10 cellular contexts compared by ENCODE assay signal in genomic region chr2:10285191-10285577, GRCh38. TPM values are rescaled to one million over a fixed set of nuclear protein-coding genes. Genes with fewer than 3 reads are reported as not detected.
DNase-seq lines count a peak whose midpoint lies in the region; ATAC-seq and TF ChIP-seq lines count a peak whose summit lies in the region.
"Had no signal": no experiment of that assay in that cellular context is flagged by ENCODE, and none has a peak within 500 bp of the region (broad histone marks: within the 10 kb centered on the region; RNA-seq: fewer than 3 reads in every experiment).

No MANE protein-coding gene starts in this region.

- H3K36me3 Mint-ChIP-seq in activated CD8-positive, alpha-beta T cell treated with anti-CD3 and anti-CD28 coated beads, Interleukin-2, amount 10 ng/mL, durations not matched to agents 7 days and 5 days (ENCODE audit: low read depth): no peaks in the 10 kb centered on the region

- H3K9me3 ChIP-seq in liver (ENCODE audit: control insufficient read depth in 4 of 4, low read length in 3 of 4): no peaks in the 10 kb centered on the region

- H4K8ac ChIP-seq in mesendoderm (ENCODE audit: low read depth, low read length): no peak overlapping the region

- no peak overlapping the region for H3K56ac ChIP-seq in mesendoderm (ENCODE audit: low read length)

- no peaks in the 10 kb centered on the region for H3K9me3 Mint-ChIP-seq in activated CD8-positive, alpha-beta T cell treated with anti-CD3 and anti-CD28 coated beads, Interleukin-2, amount 10 ng/mL, durations not matched to agents 7 days and 5 days (ENCODE audit: insufficient read depth)

- ATAC-seq in activated CD8-positive, alpha-beta T cell treated with anti-CD3 and anti-CD28 coated beads, Interleukin-2, amount 10 ng/mL, durations not matched to agents 7 days and 5 days: no peak
- ATAC-seq in GM19351 (IDR thresholded peaks at IDR 0.05; ENCODE audit: unreplicated experiment): no peak

- CTCF ChIA-PET in RWPE1 (lab: Yijun Ruan, JAX): interaction anchor here (0.7 kb wide), 1 partner anchor 133 kb away, joined by 3 read pairs; no protein-coding TSS in a partner anchor
- CTCF ChIA-PET in activated CD8-positive, alpha-beta T cell treated with anti-CD3 and anti-CD28 coated beads, Interleukin-2, amount 10 ng/mL, durations not matched to agents 7 days and 5 days (lab: Charles Lee): interaction anchor here (3.2 kb wide), 1 partner anchor 124 kb away, joined by 12 read pairs; no protein-coding TSS in a partner anchor

- H3K79me2 ChIP-seq in mesendoderm (ENCODE audit: control insufficient read depth, insufficient read depth, low read length): no peaks in the 10 kb centered on the region

- H3K4me3 ChIP-seq in liver (ENCODE audit: low read depth in 1 of 3, low read length in 3 of 3) (no peak overlapping the region), mesendoderm (ENCODE audit: low read length) (no peak overlapping the region)

- no peak overlapping the region for H3K18ac ChIP-seq in mesendoderm (ENCODE audit: low read length)

- TF ChIP-seq CTCF in RWPE1 (conservative IDR thresholded peaks at IDR 0.05; ENCODE audit: low read depth) (no peak), liver (IDR thresholded peaks at IDR 0.05; ENCODE audit: low read depth, low read length, missing input control) (no peak)

- no peak overlapping the region for H3K4me2 ChIP-seq in mesendoderm (ENCODE audit: low read length)

- no peak overlapping the region for H3K27ac Mint-ChIP-seq in activated CD8-positive, alpha-beta T cell treated with anti-CD3 and anti-CD28 coated beads, Interleukin-2, amount 10 ng/mL, durations not matched to agents 7 days and 5 days

- DNase-seq in NCI-H1417 (lab: John Stamatoyannopoulos, UW): peak in 2 of 3 experiments; percentile 60 to 75
- DNase-seq in NCI-H1417 treated with DMSO at 0.1 percent for 48 hours (lab: John Stamatoyannopoulos, UW): no peak
- no peak for DNase-seq in RWPE1 (ENCODE audit: low spot score)
- DNase-seq in activated CD8-positive, alpha-beta T cell treated with anti-CD3 and anti-CD28 coated beads, Interleukin-2, amount 10 ng/mL, durations not matched to agents 7 days and 5 days: no peak
- DNase-seq in mesendoderm: no peak
- DNase-seq: stimulated activated CD4-positive, alpha-beta T cell treated with anti-CD3 and anti-CD28 coated beads, Interleukin-1b, Interleukin-23, amount 100 ng/mL, for 48 hours; T-helper 9 cell had no signal

- H2AK5ac ChIP-seq in mesendoderm (ENCODE audit: low read length): no peak overlapping the region

- H3K9ac ChIP-seq in liver (ENCODE audit: low read depth in 1 of 2, low read length in 2 of 2): no peak overlapping the region
- no peak overlapping the region for H3K9ac ChIP-seq in mesendoderm (ENCODE audit: low read length)

- H2BK5ac ChIP-seq in mesendoderm (ENCODE audit: low read length): no peak overlapping the region

- no peak for TF ChIP-seq RAD21 in liver (IDR thresholded peaks at IDR 0.05)

- no peak overlapping the region for H2BK120ac ChIP-seq in mesendoderm (ENCODE audit: low read depth, low read length)

- no peak overlapping the region for H3K4ac ChIP-seq in mesendoderm (ENCODE audit: low read depth, low read length)

- H3K4me1 ChIP-seq in liver (ENCODE audit: control insufficient read depth in 4 of 4, insufficient read depth in 4 of 4, low read length in 3 of 4): peaks cover 14 to 49% (median 39%) of the 10 kb centered on the region in 4 donors
- H3K4me1 ChIP-seq in mesendoderm (ENCODE audit: control insufficient read depth, low read depth, low read length): no peaks in the 10 kb centered on the region

- H4K5ac ChIP-seq in mesendoderm (ENCODE audit: low read length): no peak overlapping the region

- H3K4me3 Mint-ChIP-seq in activated CD8-positive, alpha-beta T cell treated with anti-CD3 and anti-CD28 coated beads, Interleukin-2, amount 10 ng/mL, durations not matched to agents 7 days and 5 days: no peak overlapping the region

- POLR2A ChIA-PET in RWPE1 (lab: Yijun Ruan, JAX; ENCODE audit: low non-redundant PET): no interaction called here
- POLR2A ChIA-PET in activated CD8-positive, alpha-beta T cell treated with anti-CD3 and anti-CD28 coated beads, Interleukin-2, amount 10 ng/mL, durations not matched to agents 7 days and 5 days (lab: Charles Lee): no interaction called here

- no peaks in the 10 kb centered on the region for H3K27me3 Mint-ChIP-seq in activated CD8-positive, alpha-beta T cell treated with anti-CD3 and anti-CD28 coated beads, Interleukin-2, amount 10 ng/mL, durations not matched to agents 7 days and 5 days (ENCODE audit: low read depth)

- H3K36me3 ChIP-seq in liver (ENCODE audit: control insufficient read depth in 4 of 4, insufficient read depth in 3 of 4, low read depth in 1 of 4, low read length in 3 of 4): no peaks in the 10 kb centered on the region
- H3K36me3 ChIP-seq in mesendoderm (ENCODE audit: control insufficient read depth, insufficient read depth, low read length): no peaks in the 10 kb centered on the region

- no peak overlapping the region for H2BK15ac ChIP-seq in mesendoderm (replicated peaks; ENCODE audit: low read depth)

- no peak overlapping the region for H3K23ac ChIP-seq in mesendoderm (ENCODE audit: low read length)

- peak overlapping the region; percentile 85 for H3K27ac ChIP-seq in RWPE1
- H3K27ac ChIP-seq in liver (ENCODE audit: low read depth in 1 of 2, low read length in 2 of 2): peak overlapping the region; percentile 79 to 86
- H3K27ac ChIP-seq in temporal lobe (ENCODE audit: low read depth, low read length): peak overlapping the region; percentile 87
- no peak overlapping the region for H3K27ac ChIP-seq in mesendoderm (ENCODE audit: low read depth, low read length)

- 72% methylated on average over 5 of the region's 5 CpGs for WGBS in liver
- no CpG with 5 or more reads among the region's 5 CpGs for WGBS in mesendoderm (ENCODE audit: extremely low coverage, insufficient coverage, low lambda C conversion rate)

- H3K27me3 ChIP-seq in liver (ENCODE audit: control insufficient read depth in 4 of 4, insufficient read depth in 4 of 4, low read length in 3 of 4): no peaks in the 10 kb centered on the region
- H3K27me3 ChIP-seq in mesendoderm (ENCODE audit: insufficient read depth, low read length, poor library complexity): no peaks in the 10 kb centered on the region

- no peaks in the 10 kb centered on the region for H3K79me1 ChIP-seq in mesendoderm (ENCODE audit: low read length)

- H3K4me1 Mint-ChIP-seq in activated CD8-positive, alpha-beta T cell treated with anti-CD3 and anti-CD28 coated beads, Interleukin-2, amount 10 ng/mL, durations not matched to agents 7 days and 5 days (ENCODE audit: low read depth): peaks cover 10% of the 10 kb centered on the region

TF ChIP-seq in liver, 16 proteins besides CTCF, POLR2A, EP300 and RAD21 (continues in another document):
- TF ChIP-seq EGR1 (IDR thresholded peaks at IDR 0.05; ENCODE audit: low read depth in 2 of 2): no peak
- TF ChIP-seq FOXA1 (IDR thresholded peaks at IDR 0.05): no peak
- TF ChIP-seq JUND (IDR thresholded peaks at IDR 0.05): no peak
- no peak for TF ChIP-seq TAF1 (conservative IDR thresholded peaks at IDR 0.05)
- TF ChIP-seq ZBTB33 (IDR thresholded peaks at IDR 0.05): no peak
- TF ChIP-seq YY1 (IDR thresholded peaks at IDR 0.05): no peak
- TF ChIP-seq RXRA (IDR thresholded peaks at IDR 0.05): no peak
- TF ChIP-seq FOXA2 (IDR thresholded peaks at IDR 0.05): no peak
- TF ChIP-seq NR2F2 (IDR thresholded peaks at IDR 0.05): no peak
- TF ChIP-seq HNF4G (IDR thresholded peaks at IDR 0.05): no peak
- no peak for TF ChIP-seq SP1 (IDR thresholded peaks at IDR 0.05)
- TF ChIP-seq REST (IDR thresholded peaks at IDR 0.05): no peak

RNA-seq across cellular contexts. Expression of gene HPCAL1, which starts 17.5 kb away (rescaled TPM):
- 10 to 100 TPM; 17.3 to 18.1 TPM for total RNA-seq in liver
- 10 to 100 TPM; 27.7 to 27.9 TPM for polyA plus RNA-seq in liver
- total RNA-seq in temporal lobe: 21.9 TPM
- 10 to 100 TPM; 55.8 to 56.6 TPM for total RNA-seq in activated CD8-positive, alpha-beta T cell treated with anti-CD3 and anti-CD28 coated beads, Interleukin-2, amount 10 ng/mL, durations not matched to agents 7 days and 5 days
- 9.2 TPM for polyA plus RNA-seq in mesendoderm (2013, experiment 1 of 2)
- polyA plus RNA-seq in mesendoderm (2013, experiment 2 of 2): 8.8 TPM

Comparison
In these comparisons a context has a peak if more than half of its experiments do, and no peak if none do; other contexts are left out.
1. DNase-seq: peak in NCI-H1417 (2 of 3); none in NCI-H1417 treated with DMSO at 0.1 percent for 48 hours (single experiment), RWPE1 (single experiment), activated CD8-positive, alpha-beta T cell treated with anti-CD3 and anti-CD28 coated beads, Interleukin-2, amount 10 ng/mL, durations not matched to agents 7 days and 5 days (single experiment) and mesendoderm (single experiment).